ENCODE assay signal across 6 cellular contexts in genomic region chr19:53769696-53770309, GRCh38. TPM values are rescaled to one million over a fixed set of nuclear protein-coding genes. Genes with fewer than 3 reads are reported as not detected.
"Had no signal": no experiment of that assay in that cellular context is flagged by ENCODE, and none has a peak within 500 bp of the region (broad histone marks: within the 10 kb centered on the region; RNA-seq: fewer than 3 reads in every experiment).

No MANE protein-coding gene starts in this region.

RNA-seq across cellular contexts. Expression of gene NLRP12, which starts 54.3 kb away (rescaled TPM):
- total RNA-seq: HT1080, LHCN-M2, MCF 10A, OCI-LY7, PC-3, SK-MEL-5 had no signal
